Comparison of ENCODE assay signal across 8 cellular contexts in genomic region chrX:14032383-14032782, GRCh38. TPM values are rescaled to one million over a fixed set of nuclear protein-coding genes. Genes with fewer than 3 reads are reported as not detected.
DNase-seq lines count a peak whose midpoint lies in the region; ATAC-seq and TF ChIP-seq lines count a peak whose summit lies in the region.

No MANE protein-coding gene starts in this region.

- TF ChIP-seq CTCF in suprapubic skin (IDR thresholded peaks at IDR 0.05): peak; percentile 47 to 69

- H3K27me3 ChIP-seq in suprapubic skin: no peaks in the 10 kb centered on the region

- WGBS in suprapubic skin: 0% methylated on average over 2 of the region's 2 CpGs

- no peak overlapping the region for H3K4me3 Mint-ChIP-seq in activated CD4-positive, alpha-beta T cell treated with anti-CD3 and anti-CD28 coated beads, Interleukin-2, amount 10 ng/mL, durations not matched to agents 24 days and 14 days

- peaks cover 22% of the 10 kb centered on the region for H3K4me1 ChIP-seq in suprapubic skin

- no peaks in the 10 kb centered on the region for H3K9me3 ChIP-seq in suprapubic skin

- intact Hi-C loops in activated CD4-positive, alpha-beta T cell treated with anti-CD3 and anti-CD28 coated beads, Interleukin-2, amount 10 ng/mL, durations not matched to agents 24 days and 14 days (cut with micrococcal nuclease): loop anchor here (1.0 to 10.0 kb wide), 6 partner anchors 134 to 1212 kb away; no protein-coding TSS in a partner anchor

- TF ChIP-seq POLR2A in suprapubic skin (IDR thresholded peaks at IDR 0.05): no peak

- no peak for TF ChIP-seq EP300 in suprapubic skin (IDR thresholded peaks at IDR 0.05)

- peaks cover 17% of the 10 kb centered on the region for H3K4me1 Mint-ChIP-seq in activated CD4-positive, alpha-beta T cell treated with anti-CD3 and anti-CD28 coated beads, Interleukin-2, amount 10 ng/mL, durations not matched to agents 24 days and 14 days

- no peaks in the 10 kb centered on the region for H3K9me3 Mint-ChIP-seq in activated CD4-positive, alpha-beta T cell treated with anti-CD3 and anti-CD28 coated beads, Interleukin-2, amount 10 ng/mL, durations not matched to agents 24 days and 14 days

- H3K36me3 Mint-ChIP-seq in activated CD4-positive, alpha-beta T cell treated with anti-CD3 and anti-CD28 coated beads, Interleukin-2, amount 10 ng/mL, durations not matched to agents 24 days and 14 days (ENCODE audit: low read depth): no peaks in the 10 kb centered on the region

- peaks cover 13% of the 10 kb centered on the region for H3K27me3 Mint-ChIP-seq in activated CD4-positive, alpha-beta T cell treated with anti-CD3 and anti-CD28 coated beads, Interleukin-2, amount 10 ng/mL, durations not matched to agents 24 days and 14 days

- ATAC-seq in activated CD4-positive, CD25-positive, alpha-beta regulatory T cell treated with anti-CD3 and anti-CD28 coated beads, Interleukin-2, amount 50 U/mL, for 24 hours: no peak
- ATAC-seq in GM21737 (IDR thresholded peaks at IDR 0.05; ENCODE audit: unreplicated experiment): no peak

- no peak overlapping the region for H3K27ac ChIP-seq in suprapubic skin

- no peak overlapping the region for H3K4me3 ChIP-seq in suprapubic skin

- H3K36me3 ChIP-seq in suprapubic skin: no peaks in the 10 kb centered on the region

- peak overlapping the region; percentile 34 for H3K27ac Mint-ChIP-seq in activated CD4-positive, alpha-beta T cell treated with anti-CD3 and anti-CD28 coated beads, Interleukin-2, amount 10 ng/mL, durations not matched to agents 24 days and 14 days

- peak; percentile 1 to 10 (median 8) for DNase-seq in activated CD4-positive, CD25-positive, alpha-beta regulatory T cell (lab: John Stamatoyannopoulos, UW)
- DNase-seq in NCI-H2171 (lab: John Stamatoyannopoulos, UW) (peak; percentile 48), dedifferentiated amniotic fluid mesenchymal stem cell (ENCODE audit: extremely low spot score) (peak; percentile 66), mucosa of gallbladder (ENCODE audit: low spot score) (peak; percentile 62), suprapubic skin (ENCODE audit: low spot score in 2 of 2) (no peak)
- peak; percentile 84 for DNase-seq in activated CD4-positive, alpha-beta T cell treated with anti-CD3 and anti-CD28 coated beads, Interleukin-2, amount 10 ng/mL, durations not matched to agents 24 days and 14 days

RNA-seq across cellular contexts. Expression of gene GEMIN8, which starts 2.7 kb away (rescaled TPM):
- 16.3 and 17.1 TPM in 2 replicates for total RNA-seq in activated CD4-positive, alpha-beta T cell treated with anti-CD3 and anti-CD28 coated beads, Interleukin-2, amount 10 ng/mL, durations not matched to agents 24 days and 14 days
- total RNA-seq in mucosa of gallbladder (24.5 TPM), suprapubic skin (10 to 100 TPM; 19.2 to 36.2 (median 22.3) TPM)

Comparison
In these comparisons a context has a peak if more than half of its experiments do, and no peak if none do; other contexts are left out.
1. DNase-seq: peak in activated CD4-positive, CD25-positive, alpha-beta regulatory T cell (4 of 4), NCI-H2171 (single experiment), activated CD4-positive, alpha-beta T cell treated with anti-CD3 and anti-CD28 coated beads, Interleukin-2, amount 10 ng/mL, durations not matched to agents 24 days and 14 days (single experiment), dedifferentiated amniotic fluid mesenchymal stem cell (single experiment) and mucosa of gallbladder (single experiment); none in suprapubic skin (0 of 2).